1 cellular context compared by ENCODE assay signal in genomic region chr22:46845281-46846153, GRCh38.
TF ChIP-seq lines count a peak whose summit lies in the region.

No MANE protein-coding gene starts in this region.

TF ChIP-seq in GM23338, 12 proteins besides CTCF, POLR2A, EP300 and RAD21 (continued from another document):
- TF ChIP-seq EZH2 (IDR thresholded peaks at IDR 0.05; ENCODE audit: low read depth, unreplicated experiment) = no peak
- TF ChIP-seq, protein P1, sequence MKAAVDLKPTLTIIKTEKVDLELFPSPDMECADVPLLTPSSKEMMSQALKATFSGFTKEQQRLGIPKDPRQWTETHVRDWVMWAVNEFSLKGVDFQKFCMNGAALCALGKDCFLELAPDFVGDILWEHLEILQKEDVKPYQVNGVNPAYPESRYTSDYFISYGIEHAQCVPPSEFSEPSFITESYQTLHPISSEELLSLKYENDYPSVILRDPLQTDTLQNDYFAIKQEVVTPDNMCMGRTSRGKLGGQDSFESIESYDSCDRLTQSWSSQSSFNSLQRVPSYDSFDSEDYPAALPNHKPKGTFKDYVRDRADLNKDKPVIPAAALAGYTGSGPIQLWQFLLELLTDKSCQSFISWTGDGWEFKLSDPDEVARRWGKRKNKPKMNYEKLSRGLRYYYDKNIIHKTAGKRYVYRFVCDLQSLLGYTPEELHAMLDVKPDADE (IDR thresholded peaks at IDR 0.05) = no peak
